In genomic region chr6:44152533-44152932, GRCh38 we compare ENCODE assay signal across 2 cellular contexts.
TF ChIP-seq lines count a peak whose summit lies in the region.

No MANE protein-coding gene starts in this region.

TF ChIP-seq in HepG2, 621 proteins besides CTCF, POLR2A, EP300 and RAD21:
- TF ChIP-seq KLF13 (CRISPR knock-in tag; IDR thresholded peaks at IDR 0.05) (no peak), TRIM22 (IDR thresholded peaks at IDR 0.05) (no peak), AGO2 (optimal IDR thresholded peaks at IDR 0.05; ENCODE audit: low read depth, low read length) (peak; percentile 65), IRF2 (CRISPR knock-in tag; IDR thresholded peaks at IDR 0.05) (no peak), ZNF589 (CRISPR knock-in tag; conservative IDR thresholded peaks at IDR 0.05) (no peak)

TF ChIP-seq in H1, 55 proteins besides CTCF, POLR2A, EP300 and RAD21:
- TF ChIP-seq MAX (IDR thresholded peaks at IDR 0.05) (no peak), TAF7 (optimal IDR thresholded peaks at IDR 0.05; ENCODE audit: borderline replicate concordance, low read depth, low read length) (no peak), CTBP2 (IDR thresholded peaks at IDR 0.05; ENCODE audit: borderline replicate concordance, insufficient read depth, insufficient read length, low read length) (no peak), NANOG (IDR thresholded peaks at IDR 0.05; ENCODE audit: insufficient read depth, low read depth, low read length, poor library complexity, severe bottlenecking) (no peak)
TF ChIP-seq in H1: peak in this region for 0.
